ENCODE assay signal across 12 cellular contexts in genomic region chr5:93791520-93791972, GRCh38. TPM values are rescaled to one million over a fixed set of nuclear protein-coding genes. Genes with fewer than 3 reads are reported as not detected.
A peak's percentile ranks its signal among the peaks of the same experiment; 100 is the strongest.
DNase-seq lines count a peak whose midpoint lies in the region; TF ChIP-seq lines count a peak whose summit lies in the region.
"Had no signal": no experiment of that assay in that cellular context is flagged by ENCODE, and none has a peak within 500 bp of the region (broad histone marks: within the 10 kb centered on the region; RNA-seq: fewer than 3 reads in every experiment).

No MANE protein-coding gene starts in this region.

- WGBS in thyroid gland, 2 donors, result 37 to 47% methylated on average over 3 of the region's 3 CpGs
- 8 to 26% (median 15%) methylated on average over 3 of the region's 3 CpGs for WGBS in spleen, 5 donors

- CTCF ChIA-PET in Calu3 (lab: Charles Lee), result interaction anchor here (1.1 kb wide), 1 partner anchor 109 kb away, joined by 3 read pairs; no protein-coding TSS in a partner anchor

- H3K4me1 ChIP-seq in thyroid gland, result peaks cover 17 to 24% of the 10 kb centered on the region in 2 donors
- no peaks in the 10 kb centered on the region for H3K4me1 ChIP-seq in spleen
- H3K4me1 ChIP-seq: body of pancreas had no signal

- TF ChIP-seq POLR2A in thyroid gland (IDR thresholded peaks at IDR 0.05) (no peak), spleen (IDR thresholded peaks at IDR 0.05) (no peak)

- H3K9me3 Mint-ChIP-seq in endothelial cell (ENCODE audit: unreplicated experiment) (peaks cover 4% of the 10 kb centered on the region), Calu3 (ENCODE audit: low read depth, unreplicated experiment) (no peaks in the 10 kb centered on the region)

- H3K27ac ChIP-seq in thyroid gland (no peak overlapping the region), spleen (no peak overlapping the region)
- H3K27ac ChIP-seq: body of pancreas, epithelial cell of prostate, thoracic aorta had no signal

- no TSS peak for BruUV-seq in Calu3 (replicated peaks; lab: Mats Ljungman, UMichigan)

- intact Hi-C loops in thyroid gland (cut with DNase I) (no loop called here), Calu3 (cut with micrococcal nuclease; ENCODE audit: unreplicated experiment) (no loop called here), spleen (cut with DNase I; ENCODE audit: low total_unique reads) (no loop called here)

- H3K27me3 Mint-ChIP-seq in endothelial cell (ENCODE audit: unreplicated experiment) (peaks cover 8% of the 10 kb centered on the region), Calu3 (ENCODE audit: unreplicated experiment) (no peaks in the 10 kb centered on the region)

- H3K27ac Mint-ChIP-seq in endothelial cell (ENCODE audit: unreplicated experiment) (peak overlapping the region; percentile 68), Calu3 (ENCODE audit: unreplicated experiment) (no peak overlapping the region)

- H3K27me3 ChIP-seq in thyroid gland (no peaks in the 10 kb centered on the region), spleen (replicated peaks in 1 of 7) (no peaks in the 10 kb centered on the region)
- H3K27me3 ChIP-seq: body of pancreas had no signal

- no peaks in the 10 kb centered on the region for H3K36me3 ChIP-seq in thyroid gland
- peaks cover 0 to 20% (median 0%) of the 10 kb centered on the region in 6 donors for H3K36me3 ChIP-seq in spleen
- H3K36me3 ChIP-seq: thoracic aorta had no signal

- H3K4me3 ChIP-seq in thyroid gland (replicated peaks in 1 of 3) (no peak overlapping the region), spleen (no peak overlapping the region)
- H3K4me3 ChIP-seq: body of pancreas, thoracic aorta had no signal

- peaks cover 34% of the 10 kb centered on the region for H3K4me1 Mint-ChIP-seq in endothelial cell (ENCODE audit: unreplicated experiment)
- peaks cover 9% of the 10 kb centered on the region for H3K4me1 Mint-ChIP-seq in Calu3 (ENCODE audit: low read depth, unreplicated experiment)

- no peak for TF ChIP-seq CTCF in endothelial cell (IDR thresholded peaks at IDR 0.05; ENCODE audit: unreplicated experiment)
- no peak for TF ChIP-seq CTCF in thyroid gland (IDR thresholded peaks at IDR 0.05)
- no peak for TF ChIP-seq CTCF in Calu3 (IDR thresholded peaks at IDR 0.05; ENCODE audit: unreplicated experiment)
- no peak for TF ChIP-seq CTCF in spleen (IDR thresholded peaks at IDR 0.05 in 8 of 11, conservative IDR thresholded peaks at IDR 0.05 in 3 of 11)

- H3K4me3 Mint-ChIP-seq in endothelial cell (ENCODE audit: unreplicated experiment) (no peak overlapping the region), Calu3 (ENCODE audit: low read depth, unreplicated experiment) (no peak overlapping the region)

- H3K36me3 Mint-ChIP-seq in endothelial cell (ENCODE audit: low read depth, unreplicated experiment) (peaks cover 12% of the 10 kb centered on the region), Calu3 (ENCODE audit: insufficient read depth, unreplicated experiment) (no peaks in the 10 kb centered on the region)

- DNase-seq in NCI-H510A treated with DMSO at 0.1 percent for 48 hours (lab: John Stamatoyannopoulos, UW) (peak; percentile 37), NCI-H510A (lab: John Stamatoyannopoulos, UW) (no peak), NOMO-1 (lab: John Stamatoyannopoulos, UW; ENCODE audit: unreplicated experiment in 2 of 2) (peak; percentile 59 to 62), endothelial cell (ENCODE audit: low spot score) (peak; percentile 34), thyroid gland (peak; percentile 31 to 34), Calu3 (no peak), RPMI8226 (no peak), spleen (no peak)
- DNase-seq: body of pancreas, NCI-H1048 had no signal

- H3K9me3 ChIP-seq in thyroid gland, result no peaks in the 10 kb centered on the region
- H3K9me3 ChIP-seq in spleen, result no peaks in the 10 kb centered on the region
- H3K9me3 ChIP-seq: body of pancreas, thoracic aorta had no signal

RNA-seq across cellular contexts. Expression of gene POU5F2, which starts 50.1 kb away (rescaled TPM):
- total RNA-seq in endothelial cell (ENCODE audit: unreplicated experiment) (0.64 TPM), thyroid gland (1 to 10 TPM; 4.7 to 9.4 (median 6.0) TPM), Calu3 (2022) (1.4 and 2.0 TPM in 2 replicates), spleen (10 to 100 TPM in 1 of 7 donors, 1 to 10 TPM in 6; 2.4 to 11.7 (median 7.6) TPM)
- polyA plus RNA-seq in spleen, result under 1 TPM; under 0.01 to 0.13 (median 0.02) TPM

Comparison
In these comparisons a context has a peak if more than half of its experiments do, and no peak if none do; other contexts are left out.
1. DNase-seq: peak in NCI-H510A treated with DMSO at 0.1 percent for 48 hours (single experiment), NOMO-1 (2 of 2), endothelial cell (single experiment) and thyroid gland (2 of 2); none in NCI-H510A (single experiment), Calu3 (single experiment), RPMI8226 (single experiment) and spleen (single experiment).